ENCODE assay signal across 29 cellular contexts in the genomic region with DNA sequence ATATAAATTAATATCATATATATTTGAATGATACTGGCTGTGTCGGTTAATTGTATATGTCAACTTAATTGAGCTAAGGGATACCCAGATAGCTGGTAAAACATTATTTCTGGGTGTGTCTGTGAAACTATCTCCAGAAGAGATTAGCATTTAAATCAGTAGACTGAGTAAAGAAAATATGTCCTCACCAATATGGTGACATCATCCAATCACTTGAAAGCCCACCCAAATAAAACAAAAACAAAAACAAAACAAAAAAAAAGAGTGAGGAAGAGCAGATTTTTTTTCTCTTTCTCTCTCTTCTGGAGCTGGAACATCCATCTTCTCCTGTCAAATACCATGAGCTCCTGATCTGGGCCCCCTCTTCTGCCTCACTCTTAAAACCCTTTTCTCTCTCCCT. TPM values are rescaled to one million over a fixed set of nuclear protein-coding genes. Genes with fewer than 3 reads are reported as not detected.
"Had no signal": no experiment of that assay in that cellular context is flagged by ENCODE, and none has a peak within 500 bp of the region (broad histone marks: within the 10 kb centered on the region; RNA-seq: fewer than 3 reads in every experiment).

No MANE protein-coding gene starts in this region.

- H3K4me1 ChIP-seq: stomach, suprapubic skin, testis, thyroid gland, tibial artery, tibial nerve, transverse colon, upper lobe of left lung, upper lobe of right lung, uterus, vagina had no signal

- H3K27me3 ChIP-seq: stomach, suprapubic skin, testis, thyroid gland, tibial artery, tibial nerve, transverse colon, upper lobe of left lung, upper lobe of right lung, uterus, vagina had no signal

- H3K9me3 ChIP-seq: stomach, suprapubic skin, testis, thoracic aorta, thyroid gland, tibial artery, tibial nerve, transverse colon, upper lobe of left lung, upper lobe of right lung, uterus, vagina had no signal

- H3K27ac Mint-ChIP-seq: stimulated activated effector memory CD8-positive, alpha-beta T cell treated with anti-CD3 and anti-CD28 coated beads, Interleukin-12 subunit alpha, Interleukin-12 subunit beta, amount 100 ng/mL, for 72 hours; stimulated activated memory B cell treated with anti-CD40 and anti-IgM and Interleukin-4, amounts not matched to agents 10 μg/mL and 1 μg/mL and 100 μg/mL, for 72 hours; stimulated activated naive B cell treated with anti-CD40 and anti-IgM and Interleukin-4, amounts not matched to agents 10 μg/mL and 1 μg/mL and 100 μg/mL, for 72 hours; stimulated activated naive CD8-positive, alpha-beta T cell treated with anti-CD3 and anti-CD28 coated beads, Interleukin-15, amount 100 ng/mL, for 72 hours; stimulated activated naive CD8-positive, alpha-beta T cell treated with anti-CD3 and anti-CD28 coated beads, Interleukin-15, Interleukin-2, amounts not matched to agents 100 ng/mL and 50 ng/mL, for 24 hours; type B pancreatic cell had no signal

- ATAC-seq: stimulated activated effector memory CD8-positive, alpha-beta T cell treated with anti-CD3 and anti-CD28 coated beads, Interleukin-12 subunit alpha, Interleukin-12 subunit beta, amount 100 ng/mL, for 72 hours; stimulated activated memory B cell treated with anti-CD40 and anti-IgM and Interleukin-4, amounts not matched to agents 10 μg/mL and 1 μg/mL and 100 μg/mL, for 72 hours; stimulated activated naive B cell treated with anti-CD40 and anti-IgM and Interleukin-4, amounts not matched to agents 10 μg/mL and 1 μg/mL and 100 μg/mL, for 72 hours; stimulated activated naive CD8-positive, alpha-beta T cell treated with anti-CD3 and anti-CD28 coated beads, Interleukin-15, amount 100 ng/mL, for 72 hours; stimulated activated naive CD8-positive, alpha-beta T cell treated with anti-CD3 and anti-CD28 coated beads, Interleukin-15, Interleukin-2, amounts not matched to agents 100 U/mL and 50 U/mL, for 24 hours; upper lobe of right lung had no signal

- H3K4me3 Mint-ChIP-seq: stimulated activated effector memory CD8-positive, alpha-beta T cell treated with anti-CD3 and anti-CD28 coated beads, Interleukin-12 subunit alpha, Interleukin-12 subunit beta, amount 100 ng/mL, for 72 hours; stimulated activated memory B cell treated with anti-CD40 and anti-IgM and Interleukin-4, amounts not matched to agents 10 μg/mL and 1 μg/mL and 100 μg/mL, for 72 hours; stimulated activated naive B cell treated with anti-CD40 and anti-IgM and Interleukin-4, amounts not matched to agents 10 μg/mL and 1 μg/mL and 100 μg/mL, for 72 hours; stimulated activated naive CD8-positive, alpha-beta T cell treated with anti-CD3 and anti-CD28 coated beads, Interleukin-15, amount 100 ng/mL, for 72 hours; stimulated activated naive CD8-positive, alpha-beta T cell treated with anti-CD3 and anti-CD28 coated beads, Interleukin-15, Interleukin-2, amounts not matched to agents 100 ng/mL and 50 ng/mL, for 24 hours; type B pancreatic cell had no signal

- H3K4me1 Mint-ChIP-seq: stimulated activated effector memory CD8-positive, alpha-beta T cell treated with anti-CD3 and anti-CD28 coated beads, Interleukin-12 subunit alpha, Interleukin-12 subunit beta, amount 100 ng/mL, for 72 hours; stimulated activated memory B cell treated with anti-CD40 and anti-IgM and Interleukin-4, amounts not matched to agents 10 μg/mL and 1 μg/mL and 100 μg/mL, for 72 hours; stimulated activated naive B cell treated with anti-CD40 and anti-IgM and Interleukin-4, amounts not matched to agents 10 μg/mL and 1 μg/mL and 100 μg/mL, for 72 hours; stimulated activated naive CD8-positive, alpha-beta T cell treated with anti-CD3 and anti-CD28 coated beads, Interleukin-15, amount 100 ng/mL, for 72 hours had no signal

- H3K36me3 Mint-ChIP-seq: stimulated activated effector memory CD8-positive, alpha-beta T cell treated with anti-CD3 and anti-CD28 coated beads, Interleukin-12 subunit alpha, Interleukin-12 subunit beta, amount 100 ng/mL, for 72 hours; stimulated activated memory B cell treated with anti-CD40 and anti-IgM and Interleukin-4, amounts not matched to agents 10 μg/mL and 1 μg/mL and 100 μg/mL, for 72 hours; stimulated activated naive B cell treated with anti-CD40 and anti-IgM and Interleukin-4, amounts not matched to agents 10 μg/mL and 1 μg/mL and 100 μg/mL, for 72 hours; type B pancreatic cell had no signal

- H3K9me3 Mint-ChIP-seq: stimulated activated effector memory CD8-positive, alpha-beta T cell treated with anti-CD3 and anti-CD28 coated beads, Interleukin-12 subunit alpha, Interleukin-12 subunit beta, amount 100 ng/mL, for 72 hours; stimulated activated memory B cell treated with anti-CD40 and anti-IgM and Interleukin-4, amounts not matched to agents 10 μg/mL and 1 μg/mL and 100 μg/mL, for 72 hours; stimulated activated naive CD8-positive, alpha-beta T cell treated with anti-CD3 and anti-CD28 coated beads, Interleukin-15, amount 100 ng/mL, for 72 hours; stimulated activated naive CD8-positive, alpha-beta T cell treated with anti-CD3 and anti-CD28 coated beads, Interleukin-15, Interleukin-2, amounts not matched to agents 100 ng/mL and 50 ng/mL, for 24 hours; type B pancreatic cell had no signal

- H3K36me3 ChIP-seq: stomach, suprapubic skin, thoracic aorta, thyroid gland, tibial artery, tibial nerve, transverse colon, upper lobe of left lung, upper lobe of right lung, uterus, vagina had no signal

- H3K27me3 Mint-ChIP-seq: stimulated activated memory B cell treated with anti-CD40 and anti-IgM and Interleukin-4, amounts not matched to agents 10 μg/mL and 1 μg/mL and 100 μg/mL, for 72 hours; stimulated activated naive CD8-positive, alpha-beta T cell treated with anti-CD3 and anti-CD28 coated beads, Interleukin-15, amount 100 ng/mL, for 72 hours; stimulated activated naive CD8-positive, alpha-beta T cell treated with anti-CD3 and anti-CD28 coated beads, Interleukin-15, Interleukin-2, amounts not matched to agents 100 ng/mL and 50 ng/mL, for 24 hours; type B pancreatic cell had no signal

- DNase-seq: stimulated activated CD4-positive, alpha-beta T cell treated with anti-CD3 and anti-CD28 coated beads, Interleukin-2, amount 100 ng/mL, for 48 hours; stimulated activated CD4-positive, alpha-beta T cell treated with anti-CD3 and anti-CD28 coated beads, Interleukin-4, amount 100 ng/mL, for 1 hour; stimulated activated CD4-positive, alpha-beta T cell treated with anti-CD3 and anti-CD28 coated beads, Interleukin-4, amount 100 ng/mL, for 24 hours; stimulated activated CD4-positive, alpha-beta T cell treated with anti-CD3 and anti-CD28 coated beads, Interleukin-4, amount 100 ng/mL, for 4 hours; stimulated activated CD8-positive, alpha-beta memory T cell treated with anti-CD3 and anti-CD28 coated beads, Interleukin-4, amount 100 ng/mL, for 48 hours; stimulated activated naive B cell treated with anti-CD40 and anti-IgM and Interleukin-4, amounts not matched to agents 10 μg/mL and 1 μg/mL and 100 μg/mL, for 72 hours; stimulated activated naive CD4-positive, alpha-beta T cell; stimulated activated naive CD4-positive, alpha-beta T cell treated with Interleukin-2 at 50 U/mL for 16 hours; stimulated activated naive CD8-positive, alpha-beta T cell treated with anti-CD3 and anti-CD28 coated beads, Interleukin-15, amount 100 ng/mL, for 72 hours; stimulated activated naive CD8-positive, alpha-beta T cell treated with anti-CD3 and anti-CD28 coated beads, Interleukin-15, Interleukin-2, amounts not matched to agents 100 U/mL and 50 U/mL, for 24 hours; stomach; substantia nigra; testis; thyroid gland; tibial artery; transverse colon; trophoblast cell; upper lobe of left lung; upper lobe of right lung; uterus had no signal

- H3K27ac ChIP-seq: stomach, suprapubic skin, testis, thoracic aorta, thyroid gland, tibial artery, tibial nerve, transverse colon, upper lobe of left lung, upper lobe of right lung, uterus, vagina had no signal

- FAIRE-seq: urothelium cell line had no signal

- H3K4me3 ChIP-seq: stomach, suprapubic skin, testis, thoracic aorta, thyroid gland, tibial artery, tibial nerve, transverse colon, upper lobe of left lung, upper lobe of right lung, uterus, vagina had no signal

RNA-seq across cellular contexts. Expression of a gene that starts 15.7 kb away (rescaled TPM):
- total RNA-seq: vagina had no signal
